ENCODE assay signal across 1 cellular context in genomic region chr10:5500910-5501309, GRCh38.
TF ChIP-seq lines count a peak whose summit lies in the region.

No MANE protein-coding gene starts in this region.

TF ChIP-seq in H1, 55 proteins besides CTCF, POLR2A, EP300 and RAD21 (continued from another document):
- TF ChIP-seq JUN (IDR thresholded peaks at IDR 0.05; ENCODE audit: low read depth, low read length): no peak
- TF ChIP-seq RFX5 (IDR thresholded peaks at IDR 0.05; ENCODE audit: borderline replicate concordance, low read depth, low read length): no peak
- TF ChIP-seq SP2 (IDR thresholded peaks at IDR 0.05; ENCODE audit: low read length): no peak
- TF ChIP-seq, protein P1, sequence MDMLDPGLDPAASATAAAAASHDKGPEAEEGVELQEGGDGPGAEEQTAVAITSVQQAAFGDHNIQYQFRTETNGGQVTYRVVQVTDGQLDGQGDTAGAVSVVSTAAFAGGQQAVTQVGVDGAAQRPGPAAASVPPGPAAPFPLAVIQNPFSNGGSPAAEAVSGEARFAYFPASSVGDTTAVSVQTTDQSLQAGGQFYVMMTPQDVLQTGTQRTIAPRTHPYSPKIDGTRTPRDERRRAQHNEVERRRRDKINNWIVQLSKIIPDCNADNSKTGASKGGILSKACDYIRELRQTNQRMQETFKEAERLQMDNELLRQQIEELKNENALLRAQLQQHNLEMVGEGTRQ (IDR thresholded peaks at IDR 0.05; ENCODE audit: low read length): no peak
